In the genomic region with DNA sequence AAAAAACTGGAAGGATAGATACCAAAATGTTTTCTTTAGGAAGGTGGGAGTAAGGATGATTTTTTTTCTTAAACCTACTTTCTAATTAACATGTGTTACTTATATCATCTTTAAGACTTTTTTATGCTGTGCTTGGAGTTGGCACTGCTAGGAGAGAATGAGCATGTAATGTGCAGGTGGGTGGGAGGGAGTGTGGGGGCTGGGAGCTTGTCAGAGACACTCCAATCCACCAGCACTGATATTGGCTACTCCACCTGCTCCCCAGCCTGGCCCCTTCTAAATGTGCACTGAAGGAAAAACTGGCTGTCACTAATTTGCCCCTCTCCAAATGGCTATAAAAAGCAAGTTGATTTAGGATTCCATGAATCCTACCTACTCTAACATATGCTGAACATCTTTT, we compare ENCODE assay signal across 28 cellular contexts.
"Had no signal": no experiment of that assay in that cellular context is flagged by ENCODE, and none has a peak within 500 bp of the region (broad histone marks: within the 10 kb centered on the region; RNA-seq: fewer than 3 reads in every experiment).

No MANE protein-coding gene starts in this region.

- ATAC-seq: activated CD4-positive, alpha-beta T cell treated with anti-CD3 and anti-CD28 coated beads for 36 hours; activated CD8-positive, alpha-beta memory T cell treated with anti-CD3 and anti-CD28 coated beads, Interleukin-2, amount 10 ng/mL, durations not matched to agents 7 days and 5 days; activated CD8-positive, alpha-beta T cell treated with anti-CD3 and anti-CD28 coated beads, Interleukin-2, amount 10 ng/mL, durations not matched to agents 7 days and 5 days; activated naive CD4-positive, alpha-beta T cell treated with anti-CD3 and anti-CD28 coated beads, Interleukin-2, amount 50 U/mL, for 72 hours; body of pancreas; effector memory CD8-positive, alpha-beta T cell; foreskin keratinocyte; gastrocnemius medialis; heart left ventricle had no signal

- H3K4me1 Mint-ChIP-seq: activated CD4-positive, alpha-beta T cell treated with anti-CD3 and anti-CD28 coated beads for 36 hours; activated CD8-positive, alpha-beta memory T cell treated with anti-CD3 and anti-CD28 coated beads, Interleukin-2, amount 10 ng/mL, durations not matched to agents 7 days and 5 days; activated naive CD4-positive, alpha-beta T cell treated with anti-CD3 and anti-CD28 coated beads, Interleukin-2, amount 10 ng/mL, durations not matched to agents 7 days and 5 days; activated naive CD8-positive, alpha-beta T cell treated with anti-CD3 and anti-CD28 coated beads, Interleukin-2, amount 10 ng/mL, durations not matched to agents 7 days and 5 days had no signal

- H3K27ac Mint-ChIP-seq: activated CD4-positive, alpha-beta memory T cell treated with anti-CD3 and anti-CD28 coated beads for 36 hours; activated CD4-positive, alpha-beta T cell treated with anti-CD3 and anti-CD28 coated beads for 36 hours; activated CD4-positive, alpha-beta T cell treated with anti-CD3 and anti-CD28 coated beads, Interleukin-2, amount 10 ng/mL, durations not matched to agents 24 days and 14 days; activated CD8-positive, alpha-beta memory T cell treated with anti-CD3 and anti-CD28 coated beads, Interleukin-2, amount 10 ng/mL, durations not matched to agents 7 days and 5 days; activated CD8-positive, alpha-beta T cell treated with anti-CD3 and anti-CD28 coated beads, Interleukin-2, amount 10 ng/mL, durations not matched to agents 7 days and 5 days; activated naive CD4-positive, alpha-beta T cell treated with anti-CD3 and anti-CD28 coated beads, Interleukin-2, amount 10 ng/mL, durations not matched to agents 7 days and 5 days; activated naive CD4-positive, alpha-beta T cell treated with anti-CD3 and anti-CD28 coated beads, Interleukin-2, amount 50 U/mL, for 72 hours; activated naive CD8-positive, alpha-beta T cell treated with anti-CD3 and anti-CD28 coated beads, Interleukin-2, amount 10 ng/mL, durations not matched to agents 7 days and 5 days; activated T-helper 1 cell treated with anti-CD3 and anti-CD28 coated beads, Interleukin-12 subunit alpha, Interleukin-12 subunit beta, Interleukin-2, Interleukin-4 antibody, amounts not matched to agents 30 ng/mL and 10 ng/mL and 1 ng/mL, durations not matched to agents 14 hours and 24 hours and 36 hours; effector memory CD8-positive, alpha-beta T cell had no signal

- H3K4me3 Mint-ChIP-seq: activated CD4-positive, alpha-beta memory T cell treated with anti-CD3 and anti-CD28 coated beads for 36 hours; activated CD4-positive, alpha-beta T cell treated with anti-CD3 and anti-CD28 coated beads for 36 hours; activated CD4-positive, alpha-beta T cell treated with anti-CD3 and anti-CD28 coated beads, Interleukin-2, amount 10 ng/mL, durations not matched to agents 24 days and 14 days; activated CD8-positive, alpha-beta memory T cell treated with anti-CD3 and anti-CD28 coated beads, Interleukin-2, amount 10 ng/mL, durations not matched to agents 7 days and 5 days; activated CD8-positive, alpha-beta T cell treated with anti-CD3 and anti-CD28 coated beads, Interleukin-2, amount 10 ng/mL, durations not matched to agents 7 days and 5 days; activated naive CD4-positive, alpha-beta T cell treated with anti-CD3 and anti-CD28 coated beads, Interleukin-2, amount 10 ng/mL, durations not matched to agents 7 days and 5 days; activated naive CD8-positive, alpha-beta T cell treated with anti-CD3 and anti-CD28 coated beads, Interleukin-2, amount 10 ng/mL, durations not matched to agents 7 days and 5 days; activated T-helper 1 cell treated with anti-CD3 and anti-CD28 coated beads, Interleukin-12 subunit alpha, Interleukin-12 subunit beta, Interleukin-2, Interleukin-4 antibody, amounts not matched to agents 30 ng/mL and 10 ng/mL and 1 ng/mL, durations not matched to agents 14 hours and 24 hours and 36 hours; effector memory CD8-positive, alpha-beta T cell had no signal

- DNase-seq: activated CD4-positive, alpha-beta memory T cell treated with anti-CD3 and anti-CD28 coated beads for 36 hours; activated CD4-positive, alpha-beta T cell treated with anti-CD3 and anti-CD28 coated beads for 36 hours; activated CD4-positive, alpha-beta T cell treated with anti-CD3 and anti-CD28 coated beads, Interleukin-2, amount 10 ng/mL, durations not matched to agents 24 days and 14 days; activated CD4-positive, CD25-positive, alpha-beta regulatory T cell; activated CD4-positive, CD25-positive, alpha-beta regulatory T cell treated with anti-CD3 and anti-CD28 coated beads, Interleukin-2, amount 50 U/mL, for 72 hours; activated CD8-positive, alpha-beta memory T cell treated with anti-CD3 and anti-CD28 coated beads, Interleukin-2, amount 10 ng/mL, durations not matched to agents 7 days and 5 days; activated CD8-positive, alpha-beta memory T cell treated with anti-CD3 and anti-CD28 coated beads, Interleukin-2, amount 50 U/mL, for 4 hours; activated CD8-positive, alpha-beta T cell treated with anti-CD3 and anti-CD28 coated beads, Interleukin-2, amount 10 ng/mL, durations not matched to agents 7 days and 5 days; activated gamma-delta T cell; activated naive CD4-positive, alpha-beta T cell; activated naive CD4-positive, alpha-beta T cell treated with anti-CD3 and anti-CD28 coated beads, Interleukin-2, amount 10 ng/mL, durations not matched to agents 7 days and 5 days; activated naive CD8-positive, alpha-beta T cell treated with anti-CD3 and anti-CD28 coated beads, Interleukin-2, amount 10 ng/mL, durations not matched to agents 7 days and 5 days; activated T-cell treated with anti-CD3 and anti-CD28 coated beads, Interleukin-2, amount 50 U/mL, for 1 hour; activated T-cell treated with anti-CD3 and anti-CD28 coated beads, Interleukin-2, amount 50 U/mL, for 48 hours; amniotic stem cell; body of pancreas; cortex of kidney; dermis blood vessel endothelial cell; effector CD4-positive, alpha-beta T cell; effector memory CD8-positive, alpha-beta T cell; erythroblast; foreskin keratinocyte; gastrocnemius medialis; glutamatergic neuron; heart left ventricle; T-helper 2 cell had no signal

- H3K9me3 Mint-ChIP-seq: activated CD4-positive, alpha-beta memory T cell treated with anti-CD3 and anti-CD28 coated beads for 36 hours; activated CD4-positive, alpha-beta T cell treated with anti-CD3 and anti-CD28 coated beads, Interleukin-2, amount 10 ng/mL, durations not matched to agents 24 days and 14 days; activated naive CD4-positive, alpha-beta T cell treated with anti-CD3 and anti-CD28 coated beads, Interleukin-2, amount 10 ng/mL, durations not matched to agents 7 days and 5 days; activated naive CD4-positive, alpha-beta T cell treated with anti-CD3 and anti-CD28 coated beads, Interleukin-2, amount 50 U/mL, for 72 hours; activated naive CD8-positive, alpha-beta T cell treated with anti-CD3 and anti-CD28 coated beads, Interleukin-2, amount 10 ng/mL, durations not matched to agents 7 days and 5 days; activated T-helper 1 cell treated with anti-CD3 and anti-CD28 coated beads, Interleukin-12 subunit alpha, Interleukin-12 subunit beta, Interleukin-2, Interleukin-4 antibody, amounts not matched to agents 30 ng/mL and 10 ng/mL and 1 ng/mL, durations not matched to agents 14 hours and 24 hours and 36 hours; effector memory CD8-positive, alpha-beta T cell had no signal

- H3K36me3 Mint-ChIP-seq: activated CD4-positive, alpha-beta memory T cell treated with anti-CD3 and anti-CD28 coated beads for 36 hours; activated CD8-positive, alpha-beta memory T cell treated with anti-CD3 and anti-CD28 coated beads, Interleukin-2, amount 10 ng/mL, durations not matched to agents 7 days and 5 days; activated naive CD4-positive, alpha-beta T cell treated with anti-CD3 and anti-CD28 coated beads, Interleukin-2, amount 10 ng/mL, durations not matched to agents 7 days and 5 days; activated naive CD4-positive, alpha-beta T cell treated with anti-CD3 and anti-CD28 coated beads, Interleukin-2, amount 50 U/mL, for 72 hours; activated naive CD8-positive, alpha-beta T cell treated with anti-CD3 and anti-CD28 coated beads, Interleukin-2, amount 10 ng/mL, durations not matched to agents 7 days and 5 days had no signal
